ENCODE assay signal across 7 cellular contexts in the genomic region with DNA sequence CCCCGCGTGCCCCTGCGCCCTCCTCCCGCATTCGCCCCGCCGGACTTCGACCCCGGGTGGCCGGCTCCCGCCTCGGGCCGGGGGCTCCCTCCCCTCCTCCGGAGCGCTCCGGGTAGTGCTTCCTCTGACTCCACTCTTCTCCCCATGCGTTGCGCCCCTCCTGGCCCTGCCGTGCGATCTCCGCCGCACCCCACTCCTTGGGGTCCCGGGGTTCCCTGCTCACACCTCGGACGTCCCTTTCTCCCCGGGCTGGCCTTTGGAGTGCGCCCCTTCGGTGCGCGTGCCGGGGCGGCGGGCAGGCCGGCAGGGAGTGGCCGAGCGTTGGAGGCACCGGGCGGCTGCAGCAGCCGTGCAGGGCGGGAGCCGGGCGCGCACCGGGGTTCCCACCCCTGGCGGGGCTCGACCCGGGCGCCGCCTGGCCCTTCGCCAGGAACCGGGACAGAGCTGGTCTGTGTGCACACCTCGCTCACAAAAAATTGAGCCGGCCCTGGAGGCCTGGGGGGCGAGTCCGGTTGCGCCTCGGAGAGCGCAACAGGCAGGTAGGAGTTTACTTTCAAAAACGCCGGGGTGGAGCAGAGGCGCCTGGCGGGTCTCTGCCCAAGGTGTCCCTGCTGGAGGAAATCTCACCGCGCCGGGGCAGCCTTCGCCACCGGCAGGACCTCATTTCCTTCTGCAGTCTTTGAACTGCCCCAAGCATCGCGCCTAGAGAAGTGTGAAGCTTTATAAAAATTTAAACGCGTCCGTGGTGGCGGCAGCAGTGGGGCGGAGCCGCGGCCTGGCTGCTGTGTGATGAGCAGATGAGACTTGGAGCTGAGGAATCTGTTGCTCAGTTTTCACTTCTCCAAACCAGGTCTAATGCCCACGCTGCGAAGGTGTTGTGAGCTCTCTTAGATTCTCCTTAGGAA. TPM values are rescaled to one million over a fixed set of nuclear protein-coding genes. Genes with fewer than 3 reads are reported as not detected.
DNase-seq lines count a peak whose midpoint lies in the region; ATAC-seq, FAIRE-seq and TF ChIP-seq lines count a peak whose summit lies in the region.

No MANE protein-coding gene starts in this region.

- peak overlapping the region; percentile 70 to 95 for H3K9ac ChIP-seq in K562 (ENCODE audit: insufficient read depth in 1 of 2, low read depth in 2 of 2, low read length in 2 of 2)

- H3K4me1 Mint-ChIP-seq in immature natural killer cell = peaks cover 13 to 31% of the 10 kb centered on the region in 2 donors

- peak overlapping the region; percentile 83 to 93 (median 88) for H3K4me3 Mint-ChIP-seq in immature natural killer cell

- H3K4me1 ChIP-seq in PC-9 (replicated peaks; ENCODE audit: insufficient read depth) (peaks cover 36% of the 10 kb centered on the region), K562 (replicated peaks in 1 of 2; ENCODE audit: control insufficient read depth in 2 of 2, insufficient read depth in 2 of 2, low read length in 2 of 2) (peaks cover 20 to 38% of the 10 kb centered on the region in 2 experiments)

- no peak for TF ChIP-seq POLR2A in K562 (conservative IDR thresholded peaks at IDR 0.05)

- peaks cover 0 to 5% (median 3%) of the 10 kb centered on the region in 3 donors for H3K36me3 Mint-ChIP-seq in immature natural killer cell

- peaks cover 26% of the 10 kb centered on the region; the same call in 1 of the 2 replicates for H3F3A ChIP-seq in PC-9 (ENCODE audit: insufficient read depth, low read depth)

- H3K4me3 ChIP-seq in PC-9 (peak overlapping the region; percentile 62), K562 (peak overlapping the region; percentile 95)

- TF ChIP-seq RAD21 in K562 (CRISPR knock-in tag; conservative IDR thresholded peaks at IDR 0.05 in 1 of 2, IDR thresholded peaks at IDR 0.05 in 1 of 2) = peak; percentile 30 to 47; a peak in 2 of 4 replicates

- peak overlapping the region; percentile 86 to 97 (median 92) for H3K27ac Mint-ChIP-seq in immature natural killer cell

- H3K27me3 Mint-ChIP-seq in immature natural killer cell (ENCODE audit: low read depth in 3 of 3) = peaks cover 0 to 10% (median 6%) of the 10 kb centered on the region in 3 donors

- BruUV-seq in PC-9 (replicated peaks; lab: Mats Ljungman, UMichigan) (TSS peak; percentile 26), K562 (replicated peaks; lab: Mats Ljungman, UMichigan) (no TSS peak)

- intact Hi-C loops in PC-9 (cut with micrococcal nuclease; ENCODE audit: unreplicated experiment) = loop anchor here (2.0 kb wide), 3 partner anchors 28 to 122 kb away; no protein-coding TSS in a partner anchor
- intact Hi-C loops in K562 (cut with micrococcal nuclease) = loop anchor here (5.0 kb wide), 1 partner anchor 35 kb away; no protein-coding TSS in a partner anchor

- no peak for FAIRE-seq in K562 (lab: Jason Lieb, UNC)

- H3K27me3 ChIP-seq in PC-9 (ENCODE audit: insufficient read depth, low read depth) = no peaks in the 10 kb centered on the region
- no peaks in the 10 kb centered on the region for H3K27me3 ChIP-seq in K562 (ENCODE audit: control insufficient read depth in 2 of 2, insufficient read depth in 2 of 2, low read length in 2 of 2)

- H2AFZ ChIP-seq in PC-9 (peak overlapping the region; percentile 98), K562 (ENCODE audit: low read depth, low read length) (peak overlapping the region; percentile 99)

- H3K9me3 Mint-ChIP-seq in immature natural killer cell = peaks cover 2 to 19% (median 10%) of the 10 kb centered on the region in 6 donors

- POLR2A ChIA-PET in PC-9 (lab: Charles Lee; ENCODE audit: unreplicated experiment) (interaction anchor here (0.5 to 0.7 kb wide), 4 partner anchors 57 to 973 kb away, joined by 3 to 5 read pairs (median 4); a partner anchor contains a TSS), K562 (lab: Yijun Ruan, JAX) (interaction anchor here (1.0 to 2.3 kb wide), 5 partner anchors 8 to 64 kb away, joined by 3 to 8 read pairs (median 3); no protein-coding TSS in a partner anchor)

- TF ChIP-seq EP300 in K562 (IDR thresholded peaks at IDR 0.05; ENCODE audit: low read length) = no peak

- H3K27ac ChIP-seq in PC-9 (peak overlapping the region; percentile 38), K562 (ENCODE audit: extremely low read depth, low read depth, low read length) (peak overlapping the region; percentile 81)

- H3K79me2 ChIP-seq in PC-9 (ENCODE audit: low read depth) = peaks cover 50% of the 10 kb centered on the region
- H3K79me2 ChIP-seq in K562 (ENCODE audit: control insufficient read depth, insufficient read depth, low read length) = peaks cover 56% of the 10 kb centered on the region

- H3K9me1 ChIP-seq in K562 (ENCODE audit: control insufficient read depth, insufficient read depth, low read length) = peaks cover under 1% of the 10 kb centered on the region

- peaks cover 4% of the 10 kb centered on the region; the same call in 1 of the 2 replicates for H3K9me3 ChIP-seq in PC-9 (ENCODE audit: insufficient read depth, low read depth)
- H3K9me3 ChIP-seq in K562 (replicated peaks; ENCODE audit: control insufficient read depth, insufficient read depth, low read depth, low read length) = no peaks in the 10 kb centered on the region; the same call in 1 of the 2 replicates

- under 1% methylated on average over 58 of the region's 78 CpGs for WGBS in K562 (ENCODE audit: insufficient coverage, low coverage, missing lambda C conversion rate)

- H3K36me3 ChIP-seq in PC-9 (ENCODE audit: low read depth) = peaks cover 6% of the 10 kb centered on the region; the same call in 1 of the 2 replicates
- peaks cover 7% of the 10 kb centered on the region; the same call in 2 of the 3 replicates for H3K36me3 ChIP-seq in K562 (ENCODE audit: control insufficient read depth, insufficient read depth, low read length)

- TF ChIP-seq CTCF in PC-9 (conservative IDR thresholded peaks at IDR 0.05) (peak; percentile 44; the same call in 1 of the 2 replicates), K562 (IDR thresholded peaks at IDR 0.05 in 2 of 3, conservative IDR thresholded peaks at IDR 0.05 in 1 of 3; ENCODE audit: insufficient read depth in 2 of 3, low read depth in 1 of 3, low read length in 3 of 3) (peak in 2 of 3 experiments; percentile 27 to 30; a peak in 3 of 6 replicates)

- peak; percentile 10 for DNase-seq in GM04504 (ENCODE audit: low read depth)
- DNase-seq in PC-9 = peak; percentile 64 to 76
- DNase-seq in K562 (ENCODE audit: extremely low read depth in 1 of 4, low spot score in 3 of 4) = peak; percentile 68 to 76 (median 74)
- peak; percentile 80 to 83 (median 80) for DNase-seq in immature natural killer cell
- DNase-seq in stimulated activated CD4-positive, alpha-beta T cell treated with anti-CD3 and anti-CD28 coated beads, Interleukin-15, amount 100 ng/mL, for 24 hours = peak; percentile 47

- in situ Hi-C loops in K562 (cut with MboI) = no loop called here

- peaks cover 5% of the 10 kb centered on the region; the same call in 1 of the 2 replicates for H4K20me1 ChIP-seq in PC-9 (ENCODE audit: insufficient read depth)
- no peaks in the 10 kb centered on the region; the same call in 1 of the 2 replicates for H4K20me1 ChIP-seq in K562 (replicated peaks; ENCODE audit: control insufficient read depth, insufficient read depth, low read length)

- peak; percentile 75 for ATAC-seq in GM21367 (IDR thresholded peaks at IDR 0.05; ENCODE audit: unreplicated experiment)
- ATAC-seq in HG03558 (IDR thresholded peaks at IDR 0.05; ENCODE audit: extremely low read depth, unreplicated experiment) = peak; percentile 44
- ATAC-seq in K562 = peak; percentile 74

- CTCF ChIA-PET in PC-9 (lab: Charles Lee) = interaction anchor here (0.7 to 1.4 kb wide), 4 partner anchors 36 to 339 kb away, joined by 4 to 6 read pairs (median 4); no protein-coding TSS in a partner anchor
- CTCF ChIA-PET in K562 (lab: Yijun Ruan, JAX; ENCODE audit: low intra/inter-chr PET ratio) = no interaction called here

- H3K9me2 ChIP-seq in PC-9 (ENCODE audit: insufficient read depth) = no peaks in the 10 kb centered on the region

- H3K4me2 ChIP-seq in PC-9 = peak overlapping the region; percentile 84
- H3K4me2 ChIP-seq in K562 (ENCODE audit: insufficient read depth, low read length) = peak overlapping the region; percentile 95

TF ChIP-seq in K562, 482 proteins besides CTCF, POLR2A, EP300 and RAD21 (continues in another document):
- TF ChIP-seq ZNF239 (CRISPR knock-in tag; IDR thresholded peaks at IDR 0.05) (no peak), CBFA2T2 (conservative IDR thresholded peaks at IDR 0.05) (no peak), EHMT2 (IDR thresholded peaks at IDR 0.05) (no peak)
- TF ChIP-seq, protein P1, sequence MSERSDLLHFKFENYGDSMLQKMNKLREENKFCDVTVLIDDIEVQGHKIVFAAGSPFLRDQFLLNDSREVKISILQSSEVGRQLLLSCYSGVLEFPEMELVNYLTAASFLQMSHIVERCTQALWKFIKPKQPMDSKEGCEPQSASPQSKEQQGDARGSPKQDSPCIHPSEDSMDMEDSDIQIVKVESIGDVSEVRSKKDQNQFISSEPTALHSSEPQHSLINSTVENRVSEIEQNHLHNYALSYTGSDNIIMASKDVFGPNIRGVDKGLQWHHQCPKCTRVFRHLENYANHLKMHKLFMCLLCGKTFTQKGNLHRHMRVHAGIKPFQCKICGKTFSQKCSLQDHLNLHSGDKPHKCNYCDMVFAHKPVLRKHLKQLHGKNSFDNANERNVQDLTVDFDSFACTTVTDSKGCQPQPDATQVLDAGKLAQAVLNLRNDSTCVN (CRISPR knock-in tag; IDR thresholded peaks at IDR 0.05) = no peak

RNA-seq across cellular contexts. Expression of a gene that starts 0.7 kb away (rescaled TPM):
- total RNA-seq in PC-9 (2021) (33.4 and 43.0 TPM in 2 replicates), K562 (2014; rRNA removed) (5.9 and 9.2 TPM in 2 replicates), K562 (2014; rRNA removed; fragmentation: Illumina TruSeq; extraction: Trizol) (9.3 and 10.4 TPM in 2 replicates), K562 (2015; rRNA removed; fragmentation: Illumina TruSeq; extraction: Trizol) (9.4 and 10.3 TPM in 2 replicates), K562 (2021) (12.7 and 12.9 TPM in 2 replicates)
- total RNA-seq in K562 (2011; cell fraction: chromatin; rRNA removed; ENCODE audit: low replicate concordance) = 20.7 and 22.7 TPM in 2 replicates
- total RNA-seq in K562 (2011; cell fraction: nucleolus; rRNA removed) = 13.6 and 15.0 TPM in 2 replicates
- 17.8 and 20.5 TPM in 2 replicates for total RNA-seq in K562 (2011; cell fraction: nucleoplasm; rRNA removed)
- polyA plus RNA-seq in K562 (2011; rRNA removed) (8.6 and 9.6 TPM in 2 replicates), K562 (2014; fragmentation: Illumina TruSeq; extraction: Trizol) (11.1 and 12.8 TPM in 2 replicates), K562 (2014; fragmentation: Nextera tagmentation; extraction: Ambion mirVana) (1 to 10 TPM in 1 of 2 experiments, under 1 TPM in 1; 0.90 to 1.2 TPM), K562 (2014; rRNA removed) (6.0 and 10.2 TPM in 2 replicates), immature natural killer cell (10 to 100 TPM; 12.5 to 19.3 (median 14.9) TPM)
- 10.2 and 10.6 TPM in 2 replicates for polyA plus RNA-seq in K562 (2011; cell fraction: cytosol; rRNA removed)
- 8.4 and 10.9 TPM in 2 replicates for polyA plus RNA-seq in K562 (2011; cell fraction: nucleus; rRNA removed)
- polyA plus RNA-seq in K562 (2012) = 8.2 and 9.1 TPM in 2 replicates
- polyA minus RNA-seq in K562 (2011; rRNA and poly(A)+ RNA removed) = 10.1 and 10.6 TPM in 2 replicates
- 4.4 and 7.1 TPM in 2 replicates for polyA minus RNA-seq in K562 (2011; cell fraction: cytosol; rRNA and poly(A)+ RNA removed)
- 4.0 and 9.1 TPM in 2 replicates for polyA minus RNA-seq in K562 (2011; cell fraction: nucleus; rRNA and poly(A)+ RNA removed)

Comparison
In these comparisons a context has a peak if more than half of its experiments do, and no peak if none do; other contexts are left out.
1. Peak in every context shown above with its lines: DNase-seq, ATAC-seq, H3K4me3 ChIP-seq and H3K27ac ChIP-seq.
2. DNase-seq: peak in every context shown above with its lines; median percentile 80 in immature natural killer cell; 74 in K562; 70 in PC-9; 47 in stimulated activated CD4-positive, alpha-beta T cell treated with anti-CD3 and anti-CD28 coated beads, Interleukin-15, amount 100 ng/mL, for 24 hours; 10 in GM04504.